In genomic region chr12:107684990-107685359, GRCh38 we compare ENCODE assay signal across 8 cellular contexts. TPM values are rescaled to one million over a fixed set of nuclear protein-coding genes. Genes with fewer than 3 reads are reported as not detected.
DNase-seq lines count a peak whose midpoint lies in the region; ATAC-seq and TF ChIP-seq lines count a peak whose summit lies in the region.

No MANE protein-coding gene starts in this region.

- H3K9ac ChIP-seq in Loucy (ENCODE audit: low read depth, low read length, poor library complexity, severe bottlenecking) = peak overlapping the region; percentile 82

- H3K4me3 ChIP-seq in Loucy (ENCODE audit: low read length, poor library complexity, severe bottlenecking) = peak overlapping the region; percentile 88

- DNase-seq in DMS 273 treated with DMSO at 0.1 percent for 48 hours (lab: John Stamatoyannopoulos, UW) = peak; percentile 34
- DNase-seq in WTC11 (ENCODE audit: low spot score) = no peak
- DNase-seq in endothelial cell (ENCODE audit: low spot score) = no peak
- no peak for DNase-seq in effector CD4-positive, alpha-beta T cell
- DNase-seq in islet precursor cell = no peak

- H3K27me3 Mint-ChIP-seq in WTC11 (ENCODE audit: low read depth) = no peaks in the 10 kb centered on the region
- peaks cover 3% of the 10 kb centered on the region for H3K27me3 Mint-ChIP-seq in endothelial cell (ENCODE audit: unreplicated experiment)
- H3K27me3 Mint-ChIP-seq in nephron (ENCODE audit: low read depth) = peaks cover 8% of the 10 kb centered on the region

- H3K4me3 Mint-ChIP-seq in WTC11 (peak overlapping the region; percentile 98), endothelial cell (ENCODE audit: unreplicated experiment) (peak overlapping the region; percentile 95), nephron (peak overlapping the region; percentile 94 to 98 (median 97))

- POLR2A ChIA-PET in WTC11 (lab: Charles Lee) = no interaction called here

- no peaks in the 10 kb centered on the region for H3K9me2 ChIP-seq in Loucy (replicated peaks; ENCODE audit: low read depth, low read length)

- H3K27ac Mint-ChIP-seq in WTC11 (peak overlapping the region; percentile 100), endothelial cell (ENCODE audit: unreplicated experiment) (peak overlapping the region; percentile 11), nephron (peak overlapping the region; percentile 93 to 97 (median 96))

- peak overlapping the region; percentile 84 for H2AFZ ChIP-seq in Loucy (ENCODE audit: low read length)

- H3K79me2 ChIP-seq in Loucy (ENCODE audit: insufficient read depth, low read length) = peaks cover 34% of the 10 kb centered on the region

- H3K4me1 ChIP-seq in Loucy (ENCODE audit: insufficient read depth, low read length, poor library complexity, severe bottlenecking) = peaks cover 15% of the 10 kb centered on the region

- H3K36me3 Mint-ChIP-seq in WTC11 (peaks cover 21% of the 10 kb centered on the region), endothelial cell (ENCODE audit: low read depth, unreplicated experiment) (peaks cover 15% of the 10 kb centered on the region), nephron (ENCODE audit: low read depth) (peaks cover 23% of the 10 kb centered on the region)

- H3K36me3 ChIP-seq in Loucy (ENCODE audit: insufficient read depth, low read length) = peaks cover 16% of the 10 kb centered on the region; the same call in 1 of the 2 replicates

- peak; percentile 47 for ATAC-seq in WTC11
- no peak for ATAC-seq in GM18519 (IDR thresholded peaks at IDR 0.05; ENCODE audit: low FRiP score, unreplicated experiment)

- H3K9me3 Mint-ChIP-seq in WTC11 (0 out of 2 replicates have a peak, but pooled peaks cover 4% of the 10 kb centered on the region), endothelial cell (ENCODE audit: unreplicated experiment) (no peaks in the 10 kb centered on the region), nephron (no peaks in the 10 kb centered on the region)

- no peaks in the 10 kb centered on the region for H3F3A ChIP-seq in Loucy (ENCODE audit: low read depth)

- TF ChIP-seq CTCF in Loucy (conservative IDR thresholded peaks at IDR 0.05; ENCODE audit: low read length) (no peak), WTC11 (IDR thresholded peaks at IDR 0.05) (no peak), endothelial cell (IDR thresholded peaks at IDR 0.05; ENCODE audit: unreplicated experiment) (no peak), nephron (IDR thresholded peaks at IDR 0.05; ENCODE audit: unreplicated experiment in 3 of 3) (no peak)

- H3K27me3 ChIP-seq in Loucy (ENCODE audit: insufficient read depth, low read length, poor library complexity, severe bottlenecking) = no peaks in the 10 kb centered on the region

- CTCF ChIA-PET in WTC11 (lab: Charles Lee) = interaction anchor here (0.9 to 2.4 kb wide), 3 partner anchors 9 to 200 kb away, joined by 3 to 22 read pairs (median 4); no protein-coding TSS in a partner anchor

- peaks cover 14% of the 10 kb centered on the region for H3K4me1 Mint-ChIP-seq in WTC11
- peaks cover 10% of the 10 kb centered on the region for H3K4me1 Mint-ChIP-seq in endothelial cell (ENCODE audit: unreplicated experiment)
- peaks cover 23% of the 10 kb centered on the region for H3K4me1 Mint-ChIP-seq in nephron

- peak overlapping the region; percentile 88 for H3K4me2 ChIP-seq in Loucy (ENCODE audit: low read depth, low read length, poor library complexity, severe bottlenecking)

- H4K20me1 ChIP-seq in Loucy (ENCODE audit: insufficient read depth, low read length, poor library complexity, severe bottlenecking) = no peaks in the 10 kb centered on the region

- H3K9me3 ChIP-seq in Loucy (ENCODE audit: insufficient read depth, low read depth, low read length) = no peaks in the 10 kb centered on the region

TF ChIP-seq in WTC11, 78 proteins besides CTCF, POLR2A, EP300 and RAD21 (continues in another document):
- TF ChIP-seq NR2C2 (CRISPR knock-in tag; IDR thresholded peaks at IDR 0.05) (no peak), MYBL2 (CRISPR knock-in tag; IDR thresholded peaks at IDR 0.05) (no peak), ZSCAN18 (CRISPR knock-in tag; IDR thresholded peaks at IDR 0.05) (no peak), MLX (CRISPR knock-in tag; IDR thresholded peaks at IDR 0.05) (no peak), AFF4 (CRISPR knock-in tag; IDR thresholded peaks at IDR 0.05; ENCODE audit: borderline replicate concordance) (no peak), CBFB (CRISPR knock-in tag; IDR thresholded peaks at IDR 0.05; ENCODE audit: low read depth) (no peak), STAT6 (CRISPR knock-in tag; conservative IDR thresholded peaks at IDR 0.05; ENCODE audit: low read depth) (no peak), USF1 (CRISPR knock-in tag; IDR thresholded peaks at IDR 0.05) (peak; percentile 75), SP1 (CRISPR knock-in tag; conservative IDR thresholded peaks at IDR 0.05) (no peak), FOXJ3 (CRISPR knock-in tag; IDR thresholded peaks at IDR 0.05; ENCODE audit: borderline replicate concordance) (no peak), NR3C1 (CRISPR knock-in tag; conservative IDR thresholded peaks at IDR 0.05; ENCODE audit: low read depth) (no peak), ETV6 (CRISPR knock-in tag; IDR thresholded peaks at IDR 0.05) (no peak)

RNA-seq across cellular contexts. Expression of gene PWP1, which starts 0.6 kb away (rescaled TPM):
- 42.1 to 54.2 TPM (median 46.2 TPM) in 3 replicates for total RNA-seq in WTC11 (2021)
- 49.3 TPM for total RNA-seq in endothelial cell (ENCODE audit: unreplicated experiment)

Comparison
In these comparisons a context has a peak if more than half of its experiments do, and no peak if none do; other contexts are left out.
1. H3K27ac Mint-ChIP-seq: peak in every context shown above with its lines; median percentile 100 in WTC11; 96 in nephron; 11 in endothelial cell.